ENCODE assay signal across 8 cellular contexts in the genomic region with DNA sequence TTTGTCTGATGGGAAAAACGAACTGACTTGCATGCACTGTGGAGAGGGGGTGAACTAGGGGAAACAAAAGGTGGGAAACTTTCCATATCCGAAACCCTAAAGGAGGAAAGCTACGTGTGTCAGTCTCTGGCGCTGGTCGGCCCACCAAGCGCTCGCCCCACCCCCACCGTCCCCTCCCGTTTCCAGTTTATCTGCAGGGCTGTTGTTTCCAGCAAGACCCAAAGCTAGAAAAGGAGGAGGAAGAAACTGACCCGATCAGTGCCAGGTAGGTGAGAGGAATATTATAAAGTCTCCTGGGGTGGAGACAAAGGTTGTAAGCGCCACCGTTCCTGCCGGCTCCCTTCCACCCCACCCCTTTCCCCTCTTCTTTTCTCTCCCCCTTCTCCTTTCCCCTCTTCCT. TPM values are rescaled to one million over a fixed set of nuclear protein-coding genes. Genes with fewer than 3 reads are reported as not detected.
A peak's percentile ranks its signal among the peaks of the same experiment; 100 is the strongest.
DNase-seq lines count a peak whose midpoint lies in the region; ATAC-seq and TF ChIP-seq lines count a peak whose summit lies in the region.

No MANE protein-coding gene starts in this region.

- 36% methylated on average over 13 of the region's 13 CpGs for WGBS in smooth muscle cell (ENCODE audit: low lambda C conversion rate)

- H3K27ac ChIP-seq in 22Rv1 (peak overlapping the region; percentile 27; the same call in 1 of the 2 replicates), ascending aorta (peak overlapping the region; percentile 86 to 89), smooth muscle cell (ENCODE audit: low read depth) (peak overlapping the region; percentile 74)

- H3K9ac ChIP-seq in smooth muscle cell (ENCODE audit: low read depth), result peak overlapping the region; percentile 91

- no peak overlapping the region for H2AFZ ChIP-seq in smooth muscle cell (ENCODE audit: low read depth)

- no peaks in the 10 kb centered on the region for H3K9me3 ChIP-seq in HAP-1
- H3K9me3 ChIP-seq in ascending aorta, result no peaks in the 10 kb centered on the region
- H3K9me3 ChIP-seq in iPS-18c (ENCODE audit: control insufficient read depth, insufficient read depth, low read length), result no peaks in the 10 kb centered on the region
- H3K9me3 ChIP-seq in smooth muscle cell (replicated peaks; ENCODE audit: low read depth), result no peaks in the 10 kb centered on the region

- in situ Hi-C loops in HAP-1 (cut with MboI; ENCODE audit: low sequenced_read_pairs), result no loop called here

- no peak for ATAC-seq in GM21825 (IDR thresholded peaks at IDR 0.05; ENCODE audit: unreplicated experiment)

- peak overlapping the region; percentile 94 for H3K4me2 ChIP-seq in smooth muscle cell

- peaks cover 17% of the 10 kb centered on the region for H4K20me1 ChIP-seq in smooth muscle cell (ENCODE audit: low read depth)

- H3K79me2 ChIP-seq in smooth muscle cell (ENCODE audit: low read depth), result peaks cover 26% of the 10 kb centered on the region

- peak overlapping the region; percentile 39 for H3K4me3 ChIP-seq in HAP-1
- peak overlapping the region; percentile 68 to 72 for H3K4me3 ChIP-seq in ascending aorta
- peak overlapping the region; percentile 90 for H3K4me3 ChIP-seq in iPS-18c (ENCODE audit: insufficient read depth, low read depth, low read length)
- peak overlapping the region; percentile 60 for H3K4me3 ChIP-seq in smooth muscle cell

- intact Hi-C loops in ascending aorta (cut with DNase I), result loop anchor here (1.0 to 10.0 kb wide), 4 partner anchors 20 to 330 kb away; partner anchors contain the start of genes BEX3, BEX4 and MORF4L2

- H3K36me3 ChIP-seq in HAP-1 (replicated peaks) (no peaks in the 10 kb centered on the region), ascending aorta (no peaks in the 10 kb centered on the region), smooth muscle cell (ENCODE audit: low read depth) (peaks cover 3% of the 10 kb centered on the region)

- no peak for TF ChIP-seq CTCF in 22Rv1 (IDR thresholded peaks at IDR 0.05)
- TF ChIP-seq CTCF in ascending aorta (IDR thresholded peaks at IDR 0.05), result no peak
- no peak for TF ChIP-seq CTCF in smooth muscle cell (IDR thresholded peaks at IDR 0.05; ENCODE audit: borderline replicate concordance, insufficient read depth, poor library complexity, severe bottlenecking)

- no peak for DNase-seq in HAP-1 (ENCODE audit: low spot score in 2 of 2)
- DNase-seq in ascending aorta (ENCODE audit: low spot score in 2 of 2), result no peak
- no peak for DNase-seq in smooth muscle cell (lab: John Stamatoyannopoulos, UW; ENCODE audit: unreplicated experiment)
- no peak for DNase-seq in NCI-H2196 treated with DMSO at 0.1 percent for 48 hours (lab: John Stamatoyannopoulos, UW; ENCODE audit: unreplicated experiment)
- no peak for DNase-seq in NCI-H1092 (lab: John Stamatoyannopoulos, UW)

- no peaks in the 10 kb centered on the region for H3F3A ChIP-seq in smooth muscle cell (ENCODE audit: low read depth)

- H3K4me1 ChIP-seq in HAP-1, result peaks cover 2% of the 10 kb centered on the region
- no peaks in the 10 kb centered on the region for H3K4me1 ChIP-seq in ascending aorta
- peaks cover 13% of the 10 kb centered on the region for H3K4me1 ChIP-seq in smooth muscle cell (ENCODE audit: low read depth)

- H3K27me3 ChIP-seq in HAP-1 (ENCODE audit: low read depth) (no peaks in the 10 kb centered on the region), ascending aorta (no peaks in the 10 kb centered on the region), smooth muscle cell (ENCODE audit: low read depth) (no peaks in the 10 kb centered on the region)

RNA-seq across cellular contexts. Expression of gene TCEAL9, which starts 0.6 kb away (rescaled TPM):
- total RNA-seq in ascending aorta, result 20.9 TPM
- 255 and 302 TPM in 2 replicates for total RNA-seq in smooth muscle cell
- polyA plus RNA-seq in smooth muscle cell, result 232 and 267 TPM in 2 replicates

RNA-seq across cellular contexts. Expression of gene BEX3, which starts 19.4 kb away (rescaled TPM):
- total RNA-seq in ascending aorta (32.1 TPM), smooth muscle cell (234 and 259 TPM in 2 replicates)
- polyA plus RNA-seq in smooth muscle cell, result 445 and 554 TPM in 2 replicates

RNA-seq across cellular contexts. Expression of gene TCEAL7, which starts 26.9 kb away (rescaled TPM):
- total RNA-seq in ascending aorta (not detected), smooth muscle cell (19.7 and 32.1 TPM in 2 replicates)
- 13.8 and 21.4 TPM in 2 replicates for polyA plus RNA-seq in smooth muscle cell

RNA-seq across cellular contexts. Expression of gene BEX2, which starts 46.1 kb away (rescaled TPM):
- total RNA-seq in ascending aorta (2.0 TPM), smooth muscle cell (4.7 and 6.6 TPM in 2 replicates)
- 3.6 and 6.3 TPM in 2 replicates for polyA plus RNA-seq in smooth muscle cell

Comparison
In these comparisons a context has a peak if more than half of its experiments do, and no peak if none do; other contexts are left out.
1. H3K27ac ChIP-seq: peak in every context shown above with its lines; median percentile 88 in ascending aorta; 74 in smooth muscle cell; 27 in 22Rv1.
2. H3K4me3 ChIP-seq: peak in every context shown above with its lines; median percentile 90 in iPS-18c; 70 in ascending aorta; 60 in smooth muscle cell; 39 in HAP-1.
3. RNA of gene TCEAL9, which starts 0.6 kb away (total RNA-seq): 255 to 302 TPM in smooth muscle cell; 20.9 TPM in ascending aorta (single experiment); every median in the first group is over 10 times any median in the second.
4. RNA of gene TCEAL7, which starts 26.9 kb away (total RNA-seq): 19.7 to 32.1 TPM in smooth muscle cell; not detected in ascending aorta (single experiment); every median in the first group is over 10 times any median in the second.